Comparison of ENCODE assay signal across 1 cellular context in the genomic region with DNA sequence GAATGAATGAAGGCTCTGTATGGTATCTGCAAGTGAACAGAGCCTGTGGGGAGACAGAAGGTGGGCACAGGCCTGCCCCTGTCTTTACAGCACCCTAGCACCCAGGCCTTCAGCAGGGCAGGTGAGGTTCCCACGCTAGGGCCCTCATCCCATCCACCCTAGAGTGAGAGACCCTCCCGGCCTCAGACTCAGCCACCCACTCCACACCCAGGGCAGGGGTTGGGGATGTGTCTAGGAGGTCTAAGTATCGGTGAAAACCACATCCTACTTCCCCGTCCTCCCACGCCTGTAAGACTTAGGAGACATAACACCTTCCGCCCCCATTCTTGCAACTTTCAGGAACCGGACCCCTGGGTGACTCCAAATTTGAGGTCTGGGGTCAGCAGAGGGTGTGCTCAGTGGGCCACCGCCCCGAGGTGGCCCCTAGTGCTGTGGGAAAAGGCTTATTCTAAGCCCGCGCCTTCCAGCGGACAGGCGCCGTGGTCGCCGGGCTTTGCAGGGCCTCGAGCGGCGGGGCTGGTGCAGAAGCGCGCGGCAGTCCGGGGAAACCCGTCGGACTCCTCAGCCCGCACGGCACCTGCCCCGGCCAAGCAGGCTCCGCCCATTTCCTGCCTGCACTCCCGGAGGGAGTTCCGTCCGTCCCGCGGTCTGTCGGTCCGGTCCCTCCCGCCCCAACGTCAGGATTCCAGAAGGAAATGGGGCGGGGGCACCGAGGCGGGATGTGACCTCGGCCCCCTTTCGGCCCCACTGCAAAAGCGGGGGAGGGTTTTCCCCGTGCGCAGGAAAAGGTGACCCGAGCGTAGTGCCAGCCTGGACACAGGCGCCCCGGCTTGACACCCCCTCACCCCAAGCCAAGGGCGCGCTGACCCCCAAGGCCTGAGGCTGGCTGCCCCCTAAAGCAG.
TF ChIP-seq lines count a peak whose summit lies in the region.

No MANE protein-coding gene starts in this region.

TF ChIP-seq in K562, 482 proteins besides CTCF, POLR2A, EP300 and RAD21 (continued from another document and continues in another):
- TF ChIP-seq MAZ (CRISPR knock-in tag; conservative IDR thresholded peaks at IDR 0.05 in 1 of 2, IDR thresholded peaks at IDR 0.05 in 1 of 2) (peak; percentile 60 to 86), PRMT5 (CRISPR knock-in tag; IDR thresholded peaks at IDR 0.05) (no peak), ZKSCAN3 (CRISPR knock-in tag; IDR thresholded peaks at IDR 0.05) (no peak), POLR2H (tag; IDR thresholded peaks at IDR 0.05; ENCODE audit: low read depth) (no peak), TAF15 (IDR thresholded peaks at IDR 0.05; ENCODE audit: low read depth, low read length) (no peak), BRD4 (IDR thresholded peaks at IDR 0.05) (no peak), BRD9 (IDR thresholded peaks at IDR 0.05; ENCODE audit: low read depth, partially characterized antibody) (no peak), CREBBP (IDR thresholded peaks at IDR 0.05; ENCODE audit: low read depth, low read length) (no peak), CEBPG (CRISPR knock-in tag; IDR thresholded peaks at IDR 0.05) (no peak), CEBPG (tag; conservative IDR thresholded peaks at IDR 0.05 in 1 of 2, IDR thresholded peaks at IDR 0.05 in 1 of 2) (no peak), HMGN3 (IDR thresholded peaks at IDR 0.05; ENCODE audit: borderline replicate concordance, extremely low read depth, insufficient read length, low read depth, low read length) (no peak), NR1H2 (CRISPR knock-in tag; IDR thresholded peaks at IDR 0.05) (no peak), GTF2E2 (tag; IDR thresholded peaks at IDR 0.05) (no peak), TAF1 (IDR thresholded peaks at IDR 0.05; ENCODE audit: control insufficient read depth, extremely low read depth, insufficient read depth, low read length, severe bottlenecking) (peak; percentile 30), GABPA (tag; conservative IDR thresholded peaks at IDR 0.05; ENCODE audit: low read depth) (peak; percentile 78), ZNF696 (CRISPR knock-in tag; conservative IDR thresholded peaks at IDR 0.05) (no peak), FOXJ2 (tag; IDR thresholded peaks at IDR 0.05) (no peak), PHB (CRISPR knock-in tag; IDR thresholded peaks at IDR 0.05) (no peak), FOXA3 (CRISPR knock-in tag; conservative IDR thresholded peaks at IDR 0.05 in 1 of 2, IDR thresholded peaks at IDR 0.05 in 1 of 2) (no peak), NCOA6 (IDR thresholded peaks at IDR 0.05) (0 out of 2 replicates have a peak, but pooled peaks have one; percentile 13), RB1 (IDR thresholded peaks at IDR 0.05; ENCODE audit: low read depth) (0 out of 2 replicates have a peak, but pooled peaks have one; percentile 28), U2AF1 (optimal IDR thresholded peaks at IDR 0.05; ENCODE audit: low read depth, low read length) (no peak), CHD4 (IDR thresholded peaks at IDR 0.05; ENCODE audit: insufficient read depth, insufficient replicate concordance, low read depth, low read length, poor library complexity, severe bottlenecking) (no peak), CREM (IDR thresholded peaks at IDR 0.05; ENCODE audit: low read depth) (peak; percentile 60; the same call in 1 of the 2 replicates), DMBX1 (CRISPR knock-in tag; IDR thresholded peaks at IDR 0.05; ENCODE audit: borderline replicate concordance) (no peak), ZBTB8A (IDR thresholded peaks at IDR 0.05; ENCODE audit: partially characterized antibody) (no peak), CCNT2 (IDR thresholded peaks at IDR 0.05; ENCODE audit: borderline replicate concordance, extremely low read depth, insufficient read length, low read depth, low read length) (no peak), YY1 (IDR thresholded peaks at IDR 0.05; ENCODE audit: borderline replicate concordance in 1 of 3, control insufficient read depth in 1 of 3, extremely low read depth in 1 of 3, insufficient read depth in 3 of 3, insufficient read length in 1 of 3, insufficient replicate concordance in 2 of 3, low read depth in 1 of 3, low read length in 2 of 3) (peak in 1 of 3 experiments; percentile 17), ZNF77 (CRISPR knock-in tag; IDR thresholded peaks at IDR 0.05) (no peak), CSDE1 (IDR thresholded peaks at IDR 0.05) (no peak), POLR3A (IDR thresholded peaks at IDR 0.05; ENCODE audit: borderline replicate concordance, extremely low read depth, insufficient read depth, insufficient read length) (no peak), NFE2 (IDR thresholded peaks at IDR 0.05; ENCODE audit: low read depth) (no peak), TAF7 (tag; IDR thresholded peaks at IDR 0.05) (no peak), CEBPB (tag; IDR thresholded peaks at IDR 0.05) (no peak), KLF6 (CRISPR knock-in tag; IDR thresholded peaks at IDR 0.05; ENCODE audit: borderline replicate concordance) (no peak), MTF1 (CRISPR knock-in tag; IDR thresholded peaks at IDR 0.05; ENCODE audit: borderline replicate concordance) (no peak)
- TF ChIP-seq, protein P1, sequence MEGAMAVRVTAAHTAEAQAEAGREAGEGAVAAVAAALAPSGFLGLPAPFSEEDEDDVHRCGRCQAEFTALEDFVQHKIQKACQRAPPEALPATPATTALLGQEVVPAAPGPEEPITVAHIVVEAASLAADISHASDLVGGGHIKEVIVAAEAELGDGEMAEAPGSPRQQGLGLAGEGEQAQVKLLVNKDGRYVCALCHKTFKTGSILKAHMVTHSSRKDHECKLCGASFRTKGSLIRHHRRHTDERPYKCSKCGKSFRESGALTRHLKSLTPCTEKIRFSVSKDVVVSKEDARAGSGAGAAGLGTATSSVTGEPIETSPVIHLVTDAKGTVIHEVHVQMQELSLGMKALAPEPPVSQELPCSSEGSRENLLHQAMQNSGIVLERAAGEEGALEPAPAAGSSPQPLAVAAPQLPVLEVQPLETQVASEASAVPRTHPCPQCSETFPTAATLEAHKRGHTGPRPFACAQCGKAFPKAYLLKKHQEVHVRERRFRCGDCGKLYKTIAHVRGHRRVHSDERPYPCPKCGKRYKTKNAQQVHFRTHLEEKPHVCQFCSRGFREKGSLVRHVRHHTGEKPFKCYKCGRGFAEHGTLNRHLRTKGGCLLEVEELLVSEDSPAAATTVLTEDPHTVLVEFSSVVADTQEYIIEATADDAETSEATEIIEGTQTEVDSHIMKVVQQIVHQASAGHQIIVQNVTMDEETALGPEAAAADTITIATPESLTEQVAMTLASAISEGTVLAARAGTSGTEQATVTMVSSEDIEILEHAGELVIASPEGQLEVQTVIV (CRISPR knock-in tag; IDR thresholded peaks at IDR 0.05; ENCODE audit: borderline replicate concordance) = no peak
- TF ChIP-seq, protein P2, sequence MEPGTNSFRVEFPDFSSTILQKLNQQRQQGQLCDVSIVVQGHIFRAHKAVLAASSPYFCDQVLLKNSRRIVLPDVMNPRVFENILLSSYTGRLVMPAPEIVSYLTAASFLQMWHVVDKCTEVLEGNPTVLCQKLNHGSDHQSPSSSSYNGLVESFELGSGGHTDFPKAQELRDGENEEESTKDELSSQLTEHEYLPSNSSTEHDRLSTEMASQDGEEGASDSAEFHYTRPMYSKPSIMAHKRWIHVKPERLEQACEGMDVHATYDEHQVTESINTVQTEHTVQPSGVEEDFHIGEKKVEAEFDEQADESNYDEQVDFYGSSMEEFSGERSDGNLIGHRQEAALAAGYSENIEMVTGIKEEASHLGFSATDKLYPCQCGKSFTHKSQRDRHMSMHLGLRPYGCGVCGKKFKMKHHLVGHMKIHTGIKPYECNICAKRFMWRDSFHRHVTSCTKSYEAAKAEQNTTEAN (CRISPR knock-in tag; IDR thresholded peaks at IDR 0.05) = no peak
- TF ChIP-seq, protein P3, sequence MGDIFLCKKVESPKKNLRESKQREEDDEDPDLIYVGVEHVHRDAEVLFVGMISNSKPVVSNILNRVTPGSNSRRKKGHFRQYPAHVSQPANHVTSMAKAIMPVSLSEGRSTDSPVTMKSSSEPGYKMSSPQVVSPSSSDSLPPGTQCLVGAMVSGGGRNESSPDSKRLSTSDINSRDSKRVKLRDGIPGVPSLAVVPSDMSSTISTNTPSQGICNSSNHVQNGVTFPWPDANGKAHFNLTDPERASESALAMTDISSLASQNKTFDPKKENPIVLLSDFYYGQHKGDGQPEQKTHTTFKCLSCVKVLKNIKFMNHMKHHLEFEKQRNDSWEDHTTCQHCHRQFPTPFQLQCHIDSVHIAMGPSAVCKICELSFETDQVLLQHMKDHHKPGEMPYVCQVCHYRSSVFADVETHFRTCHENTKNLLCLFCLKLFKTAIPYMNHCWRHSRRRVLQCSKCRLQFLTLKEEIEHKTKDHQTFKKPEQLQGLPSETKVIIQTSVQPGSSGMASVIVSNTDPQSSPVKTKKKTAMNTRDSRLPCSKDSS (IDR thresholded peaks at IDR 0.05; ENCODE audit: low read depth, partially characterized antibody) = no peak
- TF ChIP-seq, protein P4, sequence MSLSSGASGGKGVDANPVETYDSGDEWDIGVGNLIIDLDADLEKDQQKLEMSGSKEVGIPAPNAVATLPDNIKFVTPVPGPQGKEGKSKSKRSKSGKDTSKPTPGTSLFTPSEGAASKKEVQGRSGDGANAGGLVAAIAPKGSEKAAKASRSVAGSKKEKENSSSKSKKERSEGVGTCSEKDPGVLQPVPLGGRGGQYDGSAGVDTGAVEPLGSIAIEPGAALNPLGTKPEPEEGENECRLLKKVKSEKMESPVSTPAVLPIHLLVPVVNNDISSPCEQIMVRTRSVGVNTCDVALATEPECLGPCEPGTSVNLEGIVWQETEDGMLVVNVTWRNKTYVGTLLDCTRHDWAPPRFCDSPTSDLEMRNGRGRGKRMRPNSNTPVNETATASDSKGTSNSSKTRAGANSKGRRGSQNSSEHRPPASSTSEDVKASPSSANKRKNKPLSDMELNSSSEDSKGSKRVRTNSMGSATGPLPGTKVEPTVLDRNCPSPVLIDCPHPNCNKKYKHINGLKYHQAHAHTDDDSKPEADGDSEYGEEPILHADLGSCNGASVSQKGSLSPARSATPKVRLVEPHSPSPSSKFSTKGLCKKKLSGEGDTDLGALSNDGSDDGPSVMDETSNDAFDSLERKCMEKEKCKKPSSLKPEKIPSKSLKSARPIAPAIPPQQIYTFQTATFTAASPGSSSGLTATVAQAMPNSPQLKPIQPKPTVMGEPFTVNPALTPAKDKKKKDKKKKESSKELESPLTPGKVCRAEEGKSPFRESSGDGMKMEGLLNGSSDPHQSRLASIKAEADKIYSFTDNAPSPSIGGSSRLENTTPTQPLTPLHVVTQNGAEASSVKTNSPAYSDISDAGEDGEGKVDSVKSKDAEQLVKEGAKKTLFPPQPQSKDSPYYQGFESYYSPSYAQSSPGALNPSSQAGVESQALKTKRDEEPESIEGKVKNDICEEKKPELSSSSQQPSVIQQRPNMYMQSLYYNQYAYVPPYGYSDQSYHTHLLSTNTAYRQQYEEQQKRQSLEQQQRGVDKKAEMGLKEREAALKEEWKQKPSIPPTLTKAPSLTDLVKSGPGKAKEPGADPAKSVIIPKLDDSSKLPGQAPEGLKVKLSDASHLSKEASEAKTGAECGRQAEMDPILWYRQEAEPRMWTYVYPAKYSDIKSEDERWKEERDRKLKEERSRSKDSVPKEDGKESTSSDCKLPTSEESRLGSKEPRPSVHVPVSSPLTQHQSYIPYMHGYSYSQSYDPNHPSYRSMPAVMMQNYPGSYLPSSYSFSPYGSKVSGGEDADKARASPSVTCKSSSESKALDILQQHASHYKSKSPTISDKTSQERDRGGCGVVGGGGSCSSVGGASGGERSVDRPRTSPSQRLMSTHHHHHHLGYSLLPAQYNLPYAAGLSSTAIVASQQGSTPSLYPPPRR (CRISPR knock-in tag; IDR thresholded peaks at IDR 0.05; ENCODE audit: borderline replicate concordance) = no peak
- TF ChIP-seq, protein P5, sequence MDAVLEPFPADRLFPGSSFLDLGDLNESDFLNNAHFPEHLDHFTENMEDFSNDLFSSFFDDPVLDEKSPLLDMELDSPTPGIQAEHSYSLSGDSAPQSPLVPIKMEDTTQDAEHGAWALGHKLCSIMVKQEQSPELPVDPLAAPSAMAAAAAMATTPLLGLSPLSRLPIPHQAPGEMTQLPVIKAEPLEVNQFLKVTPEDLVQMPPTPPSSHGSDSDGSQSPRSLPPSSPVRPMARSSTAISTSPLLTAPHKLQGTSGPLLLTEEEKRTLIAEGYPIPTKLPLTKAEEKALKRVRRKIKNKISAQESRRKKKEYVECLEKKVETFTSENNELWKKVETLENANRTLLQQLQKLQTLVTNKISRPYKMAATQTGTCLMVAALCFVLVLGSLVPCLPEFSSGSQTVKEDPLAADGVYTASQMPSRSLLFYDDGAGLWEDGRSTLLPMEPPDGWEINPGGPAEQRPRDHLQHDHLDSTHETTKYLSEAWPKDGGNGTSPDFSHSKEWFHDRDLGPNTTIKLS (IDR thresholded peaks at IDR 0.05; ENCODE audit: borderline replicate concordance, low read depth) = no peak
- TF ChIP-seq, protein P6, sequence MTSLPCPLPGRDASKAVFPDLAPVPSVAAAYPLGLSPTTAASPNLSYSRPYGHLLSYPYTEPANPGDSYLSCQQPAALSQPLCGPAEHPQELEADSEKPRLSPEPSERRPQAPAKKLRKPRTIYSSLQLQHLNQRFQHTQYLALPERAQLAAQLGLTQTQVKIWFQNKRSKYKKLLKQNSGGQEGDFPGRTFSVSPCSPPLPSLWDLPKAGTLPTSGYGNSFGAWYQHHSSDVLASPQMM (CRISPR knock-in tag; IDR thresholded peaks at IDR 0.05) = no peak
- TF ChIP-seq, protein P7, sequence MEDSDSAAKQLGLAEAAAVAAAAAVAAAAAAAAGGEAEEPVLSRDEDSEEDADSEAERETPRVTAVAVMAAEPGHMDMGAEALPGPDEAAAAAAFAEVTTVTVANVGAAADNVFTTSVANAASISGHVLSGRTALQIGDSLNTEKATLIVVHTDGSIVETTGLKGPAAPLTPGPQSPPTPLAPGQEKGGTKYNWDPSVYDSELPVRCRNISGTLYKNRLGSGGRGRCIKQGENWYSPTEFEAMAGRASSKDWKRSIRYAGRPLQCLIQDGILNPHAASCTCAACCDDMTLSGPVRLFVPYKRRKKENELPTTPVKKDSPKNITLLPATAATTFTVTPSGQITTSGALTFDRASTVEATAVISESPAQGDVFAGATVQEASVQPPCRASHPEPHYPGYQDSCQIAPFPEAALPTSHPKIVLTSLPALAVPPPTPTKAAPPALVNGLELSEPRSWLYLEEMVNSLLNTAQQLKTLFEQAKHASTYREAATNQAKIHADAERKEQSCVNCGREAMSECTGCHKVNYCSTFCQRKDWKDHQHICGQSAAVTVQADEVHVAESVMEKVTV (CRISPR knock-in tag; IDR thresholded peaks at IDR 0.05) = no peak
- TF ChIP-seq, protein P8, sequence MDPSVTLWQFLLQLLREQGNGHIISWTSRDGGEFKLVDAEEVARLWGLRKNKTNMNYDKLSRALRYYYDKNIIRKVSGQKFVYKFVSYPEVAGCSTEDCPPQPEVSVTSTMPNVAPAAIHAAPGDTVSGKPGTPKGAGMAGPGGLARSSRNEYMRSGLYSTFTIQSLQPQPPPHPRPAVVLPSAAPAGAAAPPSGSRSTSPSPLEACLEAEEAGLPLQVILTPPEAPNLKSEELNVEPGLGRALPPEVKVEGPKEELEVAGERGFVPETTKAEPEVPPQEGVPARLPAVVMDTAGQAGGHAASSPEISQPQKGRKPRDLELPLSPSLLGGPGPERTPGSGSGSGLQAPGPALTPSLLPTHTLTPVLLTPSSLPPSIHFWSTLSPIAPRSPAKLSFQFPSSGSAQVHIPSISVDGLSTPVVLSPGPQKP (CRISPR knock-in tag; IDR thresholded peaks at IDR 0.05) = no peak
- TF ChIP-seq, protein P9, sequence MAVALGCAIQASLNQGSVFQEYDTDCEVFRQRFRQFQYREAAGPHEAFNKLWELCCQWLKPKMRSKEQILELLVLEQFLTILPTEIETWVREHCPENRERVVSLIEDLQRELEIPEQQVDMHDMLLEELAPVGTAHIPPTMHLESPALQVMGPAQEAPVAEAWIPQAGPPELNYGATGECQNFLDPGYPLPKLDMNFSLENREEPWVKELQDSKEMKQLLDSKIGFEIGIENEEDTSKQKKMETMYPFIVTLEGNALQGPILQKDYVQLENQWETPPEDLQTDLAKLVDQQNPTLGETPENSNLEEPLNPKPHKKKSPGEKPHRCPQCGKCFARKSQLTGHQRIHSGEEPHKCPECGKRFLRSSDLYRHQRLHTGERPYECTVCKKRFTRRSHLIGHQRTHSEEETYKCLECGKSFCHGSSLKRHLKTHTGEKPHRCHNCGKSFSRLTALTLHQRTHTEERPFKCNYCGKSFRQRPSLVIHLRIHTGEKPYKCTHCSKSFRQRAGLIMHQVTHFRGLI (CRISPR knock-in tag; IDR thresholded peaks at IDR 0.05) = no peak
